25 cellular contexts compared by ENCODE assay signal in genomic region chr12:65518771-65519170, GRCh38.
DNase-seq lines count a peak whose midpoint lies in the region; ATAC-seq, FAIRE-seq and TF ChIP-seq lines count a peak whose summit lies in the region.
"Had no signal": no experiment of that assay in that cellular context is flagged by ENCODE, and none has a peak within 500 bp of the region (broad histone marks: within the 10 kb centered on the region; RNA-seq: fewer than 3 reads in every experiment).

No MANE protein-coding gene starts in this region.

- no peaks in the 10 kb centered on the region for H3K27me3 ChIP-seq in upper lobe of left lung
- H3K27me3 ChIP-seq: heart left ventricle, left lung, vagina had no signal

- intact Hi-C loops in natural killer cell (cut with micrococcal nuclease), result no loop called here

- no peak overlapping the region for H3K4me3 Mint-ChIP-seq in natural killer cell
- H3K4me3 Mint-ChIP-seq: activated CD4-positive, alpha-beta T cell treated with anti-CD3 and anti-CD28 coated beads, Interleukin-2, amount 10 ng/mL, durations not matched to agents 7 days and 5 days; activated naive CD8-positive, alpha-beta T cell; activated T-helper 17 cell treated with anti-CD3 and anti-CD28 coated beads, Interleukin-2, amount 50 U/mL, for 72 hours; CD4-positive, alpha-beta memory T cell; effector memory CD8-positive, alpha-beta T cell; stimulated activated memory B cell treated with anti-CD40 and anti-IgM and Interleukin-4, amounts not matched to agents 10 μg/mL and 1 μg/mL and 100 μg/mL, for 72 hours; T-helper 17 cell had no signal

- TF ChIP-seq EP300 in upper lobe of left lung (IDR thresholded peaks at IDR 0.05), result no peak

- H3K9me3 Mint-ChIP-seq in natural killer cell, result no peaks in the 10 kb centered on the region
- H3K9me3 Mint-ChIP-seq: activated CD4-positive, alpha-beta T cell treated with anti-CD3 and anti-CD28 coated beads, Interleukin-2, amount 10 ng/mL, durations not matched to agents 7 days and 5 days; activated T-helper 17 cell treated with anti-CD3 and anti-CD28 coated beads, Interleukin-2, amount 50 U/mL, for 72 hours; effector memory CD8-positive, alpha-beta T cell had no signal

- no peak for ATAC-seq in natural killer cell
- ATAC-seq in upper lobe of left lung (ENCODE audit: low FRiP score in 2 of 2), result no peak
- ATAC-seq: activated T-helper 17 cell treated with anti-CD3 and anti-CD28 coated beads, Interleukin-2, amount 50 U/mL, for 72 hours; effector memory CD8-positive, alpha-beta T cell; GM12878; heart left ventricle; left lung; stimulated activated memory B cell treated with anti-CD40 and anti-IgM and Interleukin-4, amounts not matched to agents 10 μg/mL and 1 μg/mL and 100 μg/mL, for 72 hours; T-helper 17 cell had no signal

- no peak overlapping the region for H3K27ac ChIP-seq in upper lobe of left lung
- H3K27ac ChIP-seq: heart left ventricle, left lung, prostate gland, vagina, VCaP had no signal

- peaks cover 6 to 11% of the 10 kb centered on the region in 2 donors for H3K27me3 Mint-ChIP-seq in natural killer cell (ENCODE audit: low read depth in 2 of 2)
- H3K27me3 Mint-ChIP-seq: activated CD4-positive, alpha-beta T cell treated with anti-CD3 and anti-CD28 coated beads, Interleukin-2, amount 10 ng/mL, durations not matched to agents 7 days and 5 days; activated naive CD8-positive, alpha-beta T cell; stimulated activated memory B cell treated with anti-CD40 and anti-IgM and Interleukin-4, amounts not matched to agents 10 μg/mL and 1 μg/mL and 100 μg/mL, for 72 hours; T-helper 17 cell had no signal

- H3K9me3 ChIP-seq in upper lobe of left lung, result no peaks in the 10 kb centered on the region
- H3K9me3 ChIP-seq: heart left ventricle, left lung, prostate gland, vagina had no signal

- FAIRE-seq in RCC 7860 (lab: Jason Lieb, UNC), result no peak
- FAIRE-seq: GM12878 had no signal

- DNase-seq in GM04503 (ENCODE audit: low read depth) (peak; percentile 27), RCC 7860 (ENCODE audit: low spot score) (peak; percentile 56), epithelial cell of proximal tubule (ENCODE audit: low read depth) (no peak), renal cortical epithelial cell (ENCODE audit: low read depth) (peak; percentile 72), natural killer cell (no peak), upper lobe of left lung (no peak)
- no peak for DNase-seq in effector CD8-positive, alpha-beta T cell (lab: John Stamatoyannopoulos, UW)
- DNase-seq: activated CD4-positive, alpha-beta T cell treated with anti-CD3 and anti-CD28 coated beads, Interleukin-2, amount 10 ng/mL, durations not matched to agents 7 days and 5 days; CD4-positive, alpha-beta memory T cell; effector memory CD8-positive, alpha-beta T cell; heart left ventricle; left lung; NCI-H1092 treated with DMSO at 0.1 percent for 48 hours; NCI-H2029; NCI-H2227 treated with DMSO at 0.1 percent for 48 hours; NCI-H82; stimulated activated CD4-positive, alpha-beta T cell treated with anti-CD3 and anti-CD28 coated beads, Interleukin-1b, Interleukin-23, amount 100 ng/mL, for 48 hours; T-helper 17 cell had no signal

- TF ChIP-seq POLR2A in upper lobe of left lung (IDR thresholded peaks at IDR 0.05), result no peak

- no peak overlapping the region for H3K4me3 ChIP-seq in epithelial cell of proximal tubule (ENCODE audit: low read depth, low read length)
- H3K4me3 ChIP-seq in upper lobe of left lung, result no peak overlapping the region
- H3K4me3 ChIP-seq: GM12878, heart left ventricle, left lung, prostate gland, vagina had no signal

- no peaks in the 10 kb centered on the region for H3K36me3 ChIP-seq in upper lobe of left lung
- H3K36me3 ChIP-seq: heart left ventricle, left lung, prostate gland, vagina had no signal

- H3K4me1 ChIP-seq in upper lobe of left lung, result no peaks in the 10 kb centered on the region
- H3K4me1 ChIP-seq: heart left ventricle, left lung, prostate gland, vagina had no signal

- H3K4me1 Mint-ChIP-seq in natural killer cell, result no peaks in the 10 kb centered on the region
- H3K4me1 Mint-ChIP-seq: activated CD4-positive, alpha-beta T cell treated with anti-CD3 and anti-CD28 coated beads, Interleukin-2, amount 10 ng/mL, durations not matched to agents 7 days and 5 days; activated T-helper 17 cell treated with anti-CD3 and anti-CD28 coated beads, Interleukin-2, amount 50 U/mL, for 72 hours; CD4-positive, alpha-beta memory T cell; stimulated activated memory B cell treated with anti-CD40 and anti-IgM and Interleukin-4, amounts not matched to agents 10 μg/mL and 1 μg/mL and 100 μg/mL, for 72 hours; T-helper 17 cell had no signal

- TF ChIP-seq CTCF in epithelial cell of proximal tubule (conservative IDR thresholded peaks at IDR 0.05; ENCODE audit: low read depth, low read length), result peak; percentile 16
- TF ChIP-seq CTCF in natural killer cell (IDR thresholded peaks at IDR 0.05), result no peak
- TF ChIP-seq CTCF in upper lobe of left lung (IDR thresholded peaks at IDR 0.05), result no peak

- H3K27ac Mint-ChIP-seq in natural killer cell, result no peak overlapping the region
- H3K27ac Mint-ChIP-seq: activated CD4-positive, alpha-beta T cell treated with anti-CD3 and anti-CD28 coated beads, Interleukin-2, amount 10 ng/mL, durations not matched to agents 7 days and 5 days; activated naive CD8-positive, alpha-beta T cell; activated T-helper 17 cell treated with anti-CD3 and anti-CD28 coated beads, Interleukin-2, amount 50 U/mL, for 72 hours; CD4-positive, alpha-beta memory T cell; effector memory CD8-positive, alpha-beta T cell; stimulated activated memory B cell treated with anti-CD40 and anti-IgM and Interleukin-4, amounts not matched to agents 10 μg/mL and 1 μg/mL and 100 μg/mL, for 72 hours; T-helper 17 cell had no signal

- no peaks in the 10 kb centered on the region for H3K36me3 Mint-ChIP-seq in natural killer cell
- H3K36me3 Mint-ChIP-seq: activated naive CD8-positive, alpha-beta T cell; CD4-positive, alpha-beta memory T cell; stimulated activated memory B cell treated with anti-CD40 and anti-IgM and Interleukin-4, amounts not matched to agents 10 μg/mL and 1 μg/mL and 100 μg/mL, for 72 hours had no signal

Comparison
In these comparisons a context has a peak if more than half of its experiments do, and no peak if none do; other contexts are left out.
1. DNase-seq: peak in GM04503 (single experiment), RCC 7860 (single experiment) and renal cortical epithelial cell (single experiment); none in epithelial cell of proximal tubule (single experiment), effector CD8-positive, alpha-beta T cell (single experiment), natural killer cell (single experiment) and upper lobe of left lung (0 of 2).